In the genomic region with DNA sequence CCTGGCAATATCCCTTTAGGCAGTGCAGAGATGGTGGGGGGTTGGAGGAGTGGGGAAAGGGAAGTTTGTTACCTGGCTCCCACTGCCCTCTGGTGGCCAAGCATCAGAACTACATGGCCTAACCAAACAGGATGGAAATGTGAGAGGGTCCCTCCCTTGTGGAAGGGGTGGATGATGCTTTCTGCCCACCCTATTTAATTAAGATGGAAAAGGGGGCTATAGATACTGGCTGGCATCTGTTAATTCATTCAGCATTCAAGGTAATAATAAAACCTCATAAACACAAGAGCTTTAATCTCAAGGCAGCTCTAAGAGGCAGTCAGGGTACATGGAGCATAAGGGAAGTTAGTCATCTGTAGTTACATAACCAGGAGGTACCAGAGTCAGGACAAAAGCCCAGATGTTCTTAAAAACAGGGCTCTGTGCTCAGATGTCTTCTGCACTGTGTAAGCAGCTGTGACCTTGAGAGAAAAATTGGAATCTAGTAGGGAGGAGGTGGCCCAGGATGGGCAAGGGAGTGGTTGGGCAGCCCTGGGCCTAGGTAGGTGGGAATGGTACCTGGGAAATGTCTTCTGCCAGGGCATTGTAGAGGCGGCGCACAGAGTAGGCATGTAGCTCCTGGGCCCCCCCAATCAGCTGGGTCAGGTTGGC, we compare ENCODE assay signal across 8 cellular contexts.
DNase-seq lines count a peak whose midpoint lies in the region; ATAC-seq and TF ChIP-seq lines count a peak whose summit lies in the region.

No MANE protein-coding gene starts in this region.

- peak; percentile 82 for TF ChIP-seq CTCF in GM13977 (IDR thresholded peaks at IDR 0.05; ENCODE audit: extremely low read depth, insufficient read depth, missing control alignments)

- in situ Hi-C loops in GM13977 (cut with MboI; ENCODE audit: low pct_unique_long_range_greater_than_20kb, low sequenced_read_pairs, unreplicated experiment): no loop called here

- DNase-seq in AG20443 (ENCODE audit: low spot score) (peak; percentile 68), GM13977 (ENCODE audit: low spot score) (peak; percentile 63), NCI-H748 treated with DMSO at 0.1 percent for 48 hours (lab: John Stamatoyannopoulos, UW) (peak; percentile 56), fibroblast of peridontal ligament (ENCODE audit: extremely low read depth) (peak; percentile 52), retina (peak; percentile 80), GF-D8 (lab: John Stamatoyannopoulos, UW) (no peak)
- peak; percentile 61 for DNase-seq in activated T-cell treated with anti-CD3 and anti-CD28 coated beads, Interleukin-2, amount 50 U/mL, for 1 hour

- no peak for ATAC-seq in GM21526 (IDR thresholded peaks at IDR 0.05; ENCODE audit: low FRiP score, unreplicated experiment)
